Comparison of ENCODE assay signal across 15 cellular contexts in genomic region chr18:67476585-67476984, GRCh38.
"Had no signal": no experiment of that assay in that cellular context is flagged by ENCODE, and none has a peak within 500 bp of the region (broad histone marks: within the 10 kb centered on the region; RNA-seq: fewer than 3 reads in every experiment).

No MANE protein-coding gene starts in this region.

- ATAC-seq: activated CD4-positive, alpha-beta T cell treated with anti-CD3 and anti-CD28 coated beads for 36 hours; activated CD8-positive, alpha-beta T cell treated with anti-CD3 and anti-CD28 coated beads for 36 hours; body of pancreas; esophagus mucosa; T-cell had no signal

- H3K4me3 ChIP-seq: body of pancreas, left ventricle myocardium inferior, neural progenitor cell had no signal

- DNase-seq: activated CD4-positive, alpha-beta T cell treated with anti-CD3 and anti-CD28 coated beads for 36 hours; activated CD8-positive, alpha-beta memory T cell treated with anti-CD3 and anti-CD28 coated beads, Interleukin-2, amount 50 U/mL, for 4 hours; activated CD8-positive, alpha-beta T cell treated with anti-CD3 and anti-CD28 coated beads for 36 hours; activated naive CD4-positive, alpha-beta T cell; body of pancreas; dermis blood vessel endothelial cell; kidney; left ventricle myocardium inferior; retina; stimulated activated CD4-positive, alpha-beta T cell treated with anti-CD3 and anti-CD28 coated beads, Interleukin-15, amount 100 ng/mL, for 24 hours; stimulated activated CD4-positive, alpha-beta T cell treated with anti-CD3 and anti-CD28 coated beads, Interleukin-4, amount 100 ng/mL, for 24 hours; T-cell; WERI-Rb-1 had no signal
